In the genomic region with DNA sequence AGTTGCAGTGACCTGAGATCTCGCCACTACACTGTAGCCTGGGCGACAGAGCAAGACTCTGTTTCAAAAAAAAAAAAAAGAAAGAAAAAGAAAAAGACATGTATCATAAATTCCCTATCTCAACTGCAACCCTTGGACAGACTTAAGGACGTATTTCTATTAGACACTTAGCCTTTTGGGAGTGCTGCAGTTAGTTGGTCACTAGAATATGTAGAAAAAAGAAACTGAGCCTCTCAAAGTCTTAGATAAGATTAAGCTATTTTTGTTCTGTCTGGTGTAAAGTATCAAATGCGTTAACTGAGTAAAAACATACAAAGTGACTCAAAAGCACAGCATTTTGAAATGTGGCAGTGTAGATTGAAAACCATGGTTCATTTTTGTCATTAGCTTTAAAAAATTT, we compare ENCODE assay signal across 25 cellular contexts. TPM values are rescaled to one million over a fixed set of nuclear protein-coding genes. Genes with fewer than 3 reads are reported as not detected.
A peak's percentile ranks its signal among the peaks of the same experiment; 100 is the strongest.
DNase-seq lines count a peak whose midpoint lies in the region; ATAC-seq and TF ChIP-seq lines count a peak whose summit lies in the region.
"Had no signal": no experiment of that assay in that cellular context is flagged by ENCODE, and none has a peak within 500 bp of the region (broad histone marks: within the 10 kb centered on the region; RNA-seq: fewer than 3 reads in every experiment).

No MANE protein-coding gene starts in this region.

- H3K4me1 ChIP-seq in HEK293 (ENCODE audit: control insufficient read depth, insufficient read depth, low read length) (no peaks in the 10 kb centered on the region), body of pancreas (peaks cover 27% of the 10 kb centered on the region), left ventricle myocardium inferior (peaks cover 74% of the 10 kb centered on the region), smooth muscle cell (ENCODE audit: low read depth) (peaks cover 22% of the 10 kb centered on the region)

- no peak overlapping the region for H3K9ac ChIP-seq in smooth muscle cell (ENCODE audit: low read depth)

- TF ChIP-seq POLR2A in body of pancreas (IDR thresholded peaks at IDR 0.05) = no peak

- no peak overlapping the region for H2AFZ ChIP-seq in smooth muscle cell (ENCODE audit: low read depth)

- H3K27me3 ChIP-seq in body of pancreas = no peaks in the 10 kb centered on the region
- no peaks in the 10 kb centered on the region for H3K27me3 ChIP-seq in left ventricle myocardium inferior (ENCODE audit: low read depth)
- H3K27me3 ChIP-seq in smooth muscle cell (ENCODE audit: low read depth) = no peaks in the 10 kb centered on the region
- H3K27me3 ChIP-seq in H7 (ENCODE audit: control insufficient read depth, insufficient read depth, low read length) = no peaks in the 10 kb centered on the region
- H3K27me3 ChIP-seq: colonic mucosa, pancreas had no signal

- no peaks in the 10 kb centered on the region for H3K9me3 Mint-ChIP-seq in activated naive CD8-positive, alpha-beta T cell treated with anti-CD3 and anti-CD28 coated beads, Interleukin-2, amount 50 U/mL, for 24 hours
- H3K9me3 Mint-ChIP-seq: activated T-cell treated with anti-CD3 and anti-CD28 coated beads, Interleukin-2, amount 50 U/mL, for 24 hours; H9; natural killer cell; stimulated activated naive CD8-positive, alpha-beta T cell treated with anti-CD3 and anti-CD28 coated beads, Interleukin-15, Interleukin-2, amounts not matched to agents 100 ng/mL and 50 ng/mL, for 24 hours had no signal

- H3K27me3 Mint-ChIP-seq in activated naive CD8-positive, alpha-beta T cell treated with anti-CD3 and anti-CD28 coated beads, Interleukin-2, amount 50 U/mL, for 24 hours = no peaks in the 10 kb centered on the region
- H3K27me3 Mint-ChIP-seq: activated T-cell treated with anti-CD3 and anti-CD28 coated beads, Interleukin-2, amount 50 U/mL, for 24 hours; stimulated activated naive CD8-positive, alpha-beta T cell treated with anti-CD3 and anti-CD28 coated beads, Interleukin-15, Interleukin-2, amounts not matched to agents 100 ng/mL and 50 ng/mL, for 24 hours had no signal

- no peak for TF ChIP-seq CTCF in HEK293 (tag by site-specific recombination; IDR thresholded peaks at IDR 0.05)
- TF ChIP-seq CTCF in body of pancreas (IDR thresholded peaks at IDR 0.05) = no peak
- no peak for TF ChIP-seq CTCF in left ventricle myocardium inferior (IDR thresholded peaks at IDR 0.05; ENCODE audit: borderline replicate concordance)
- TF ChIP-seq CTCF in smooth muscle cell (IDR thresholded peaks at IDR 0.05; ENCODE audit: borderline replicate concordance, insufficient read depth, poor library complexity, severe bottlenecking) = no peak

- H3K4me3 Mint-ChIP-seq in activated naive CD8-positive, alpha-beta T cell treated with anti-CD3 and anti-CD28 coated beads, Interleukin-2, amount 50 U/mL, for 24 hours = no peak overlapping the region
- H3K4me3 Mint-ChIP-seq: activated CD8-positive, alpha-beta T cell treated with anti-CD3 and anti-CD28 coated beads, Interleukin-2, amount 10 ng/mL, durations not matched to agents 7 days and 5 days; activated T-cell treated with anti-CD3 and anti-CD28 coated beads, Interleukin-2, amount 50 U/mL, for 24 hours; H9; natural killer cell; stimulated activated naive CD8-positive, alpha-beta T cell treated with anti-CD3 and anti-CD28 coated beads, Interleukin-15, Interleukin-2, amounts not matched to agents 100 ng/mL and 50 ng/mL, for 24 hours had no signal

- peak; percentile 6 for ATAC-seq in body of pancreas
- ATAC-seq in activated naive CD8-positive, alpha-beta T cell treated with anti-CD3 and anti-CD28 coated beads, Interleukin-2, amount 50 U/mL, for 24 hours = no peak
- ATAC-seq: A549; activated CD4-positive, CD25-positive, alpha-beta regulatory T cell treated with anti-CD3 and anti-CD28 coated beads, Interleukin-2, amount 50 U/mL, for 24 hours; activated CD8-positive, alpha-beta T cell treated with anti-CD3 and anti-CD28 coated beads, Interleukin-2, amount 10 ng/mL, durations not matched to agents 7 days and 5 days; natural killer cell; pancreas had no signal

- no peaks in the 10 kb centered on the region for H3K9me3 ChIP-seq in HEK293 (ENCODE audit: control insufficient read depth, insufficient read depth, low read depth, low read length)
- H3K9me3 ChIP-seq in body of pancreas = no peaks in the 10 kb centered on the region
- H3K9me3 ChIP-seq in left ventricle myocardium inferior (replicated peaks) = no peaks in the 10 kb centered on the region
- H3K9me3 ChIP-seq in smooth muscle cell (replicated peaks; ENCODE audit: low read depth) = no peaks in the 10 kb centered on the region
- H3K9me3 ChIP-seq: A549, Caco-2, colonic mucosa, pancreas had no signal

- H3K36me3 ChIP-seq in HEK293 (ENCODE audit: control insufficient read depth in 2 of 2, insufficient read depth in 1 of 2, low read length in 2 of 2) = 0 out of 3 replicates have a peak, but pooled peaks cover 0 to 3% of the 10 kb centered on the region in 2 experiments
- H3K36me3 ChIP-seq in body of pancreas (replicated peaks in 1 of 2; ENCODE audit: insufficient read depth in 1 of 2, low read depth in 2 of 2) = no peaks in the 10 kb centered on the region
- no peaks in the 10 kb centered on the region for H3K36me3 ChIP-seq in left ventricle myocardium inferior
- no peaks in the 10 kb centered on the region for H3K36me3 ChIP-seq in smooth muscle cell (ENCODE audit: low read depth)
- H3K36me3 ChIP-seq in H7 (replicated peaks; ENCODE audit: control insufficient read depth, insufficient read depth, low read length) = no peaks in the 10 kb centered on the region
- H3K36me3 ChIP-seq: colonic mucosa, pancreas had no signal

- H3K4me2 ChIP-seq in smooth muscle cell = peak overlapping the region; percentile 65
- H3K4me2 ChIP-seq: A549 had no signal

- H3K36me3 Mint-ChIP-seq in activated naive CD8-positive, alpha-beta T cell treated with anti-CD3 and anti-CD28 coated beads, Interleukin-2, amount 50 U/mL, for 24 hours (ENCODE audit: low read depth) = no peaks in the 10 kb centered on the region
- H3K36me3 Mint-ChIP-seq: natural killer cell had no signal

- H3K79me2 ChIP-seq in smooth muscle cell (ENCODE audit: low read depth) = peaks cover 93% of the 10 kb centered on the region

- H4K20me1 ChIP-seq in smooth muscle cell (ENCODE audit: low read depth) = peaks cover 98% of the 10 kb centered on the region

- DNase-seq in body of pancreas = no peak
- no peak for DNase-seq in left ventricle myocardium inferior
- DNase-seq in smooth muscle cell (lab: John Stamatoyannopoulos, UW; ENCODE audit: unreplicated experiment) = no peak
- no peak for DNase-seq in activated naive CD8-positive, alpha-beta T cell treated with anti-CD3 and anti-CD28 coated beads, Interleukin-2, amount 50 U/mL, for 24 hours
- DNase-seq in NCI-H524 (lab: John Stamatoyannopoulos, UW) = no peak
- no peak for DNase-seq in NCI-H2171 (lab: John Stamatoyannopoulos, UW)
- DNase-seq in H7 = no peak
- DNase-seq: activated CD8-positive, alpha-beta T cell treated with anti-CD3 and anti-CD28 coated beads, Interleukin-2, amount 10 ng/mL, durations not matched to agents 7 days and 5 days; activated naive CD4-positive, alpha-beta T cell; activated T-cell treated with anti-CD3 and anti-CD28 coated beads, Interleukin-2, amount 50 U/mL, for 24 hours; anterior cingulate cortex; Caco-2; colonic mucosa; H9; kidney; natural killer cell; NCI-H1417 treated with DMSO at 0.1 percent for 48 hours; NCI-H2107; NCI-H524 treated with DMSO at 0.1 percent for 48 hours; pancreas; SW 1271 had no signal

- CTCF ChIA-PET in HEK293 (lab: Yijun Ruan, JAX) = no interaction called here

- intact Hi-C loops in body of pancreas (cut with DNase I) (no loop called here), left ventricle myocardium inferior (cut with micrococcal nuclease) (no loop called here)

- H3K4me3 ChIP-seq in HEK293 (ENCODE audit: low read depth, low read length) (no peak overlapping the region), body of pancreas (no peak overlapping the region), left ventricle myocardium inferior (peak overlapping the region; percentile 13), smooth muscle cell (no peak overlapping the region), H7 (ENCODE audit: insufficient read depth, low read depth, low read length) (no peak overlapping the region)
- H3K4me3 ChIP-seq: A549, colonic mucosa, pancreas had no signal

- WGBS in body of pancreas, 2 donors = 66% methylated on average over 4 of the region's 4 CpGs
- 25% methylated on average over 4 of the region's 4 CpGs for WGBS in smooth muscle cell (ENCODE audit: low lambda C conversion rate)

- H3F3A ChIP-seq in smooth muscle cell (ENCODE audit: low read depth) = no peaks in the 10 kb centered on the region

- POLR2A ChIA-PET in HEK293 (lab: Yijun Ruan, JAX) = no interaction called here

- no peak overlapping the region for H3K27ac Mint-ChIP-seq in activated naive CD8-positive, alpha-beta T cell treated with anti-CD3 and anti-CD28 coated beads, Interleukin-2, amount 50 U/mL, for 24 hours
- H3K27ac Mint-ChIP-seq: activated CD8-positive, alpha-beta T cell treated with anti-CD3 and anti-CD28 coated beads, Interleukin-2, amount 10 ng/mL, durations not matched to agents 7 days and 5 days; activated T-cell treated with anti-CD3 and anti-CD28 coated beads, Interleukin-2, amount 50 U/mL, for 24 hours; natural killer cell; stimulated activated naive CD8-positive, alpha-beta T cell treated with anti-CD3 and anti-CD28 coated beads, Interleukin-15, Interleukin-2, amounts not matched to agents 100 ng/mL and 50 ng/mL, for 24 hours had no signal

- H3K4me1 Mint-ChIP-seq in activated naive CD8-positive, alpha-beta T cell treated with anti-CD3 and anti-CD28 coated beads, Interleukin-2, amount 50 U/mL, for 24 hours = peaks cover 16% of the 10 kb centered on the region

- H3K27ac ChIP-seq in HEK293 (ENCODE audit: extremely low read depth, low read depth, low read length) = no peak overlapping the region
- H3K27ac ChIP-seq in body of pancreas = no peak overlapping the region
- H3K27ac ChIP-seq in left ventricle myocardium inferior (replicated peaks) = peak overlapping the region; percentile 68
- H3K27ac ChIP-seq in smooth muscle cell (ENCODE audit: low read depth) = peak overlapping the region; percentile 4
- H3K27ac ChIP-seq: A549, colonic mucosa had no signal

TF ChIP-seq in HEK293, 187 proteins besides CTCF, POLR2A, EP300 and RAD21 (continues in another document):
- TF ChIP-seq, protein P1, sequence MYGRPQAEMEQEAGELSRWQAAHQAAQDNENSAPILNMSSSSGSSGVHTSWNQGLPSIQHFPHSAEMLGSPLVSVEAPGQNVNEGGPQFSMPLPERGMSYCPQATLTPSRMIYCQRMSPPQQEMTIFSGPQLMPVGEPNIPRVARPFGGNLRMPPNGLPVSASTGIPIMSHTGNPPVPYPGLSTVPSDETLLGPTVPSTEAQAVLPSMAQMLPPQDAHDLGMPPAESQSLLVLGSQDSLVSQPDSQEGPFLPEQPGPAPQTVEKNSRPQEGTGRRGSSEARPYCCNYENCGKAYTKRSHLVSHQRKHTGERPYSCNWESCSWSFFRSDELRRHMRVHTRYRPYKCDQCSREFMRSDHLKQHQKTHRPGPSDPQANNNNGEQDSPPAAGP (tag by site-specific recombination; IDR thresholded peaks at IDR 0.05) = no peak

RNA-seq across cellular contexts. Expression of a gene that starts 7.3 kb away (rescaled TPM):
- total RNA-seq in body of pancreas (10 to 100 TPM; 29.6 to 31.6 TPM), left ventricle myocardium inferior (18.0 TPM), smooth muscle cell (32.4 and 50.9 TPM in 2 replicates)
- polyA plus RNA-seq in smooth muscle cell = 12.1 and 16.3 TPM in 2 replicates
- total RNA-seq in H7 (2014; rRNA removed; shearing (Covaris generic)) = 5.6 and 7.6 TPM in 2 replicates

Comparison
In these comparisons a context has a peak if more than half of its experiments do, and no peak if none do; other contexts are left out.
1. H3K27ac ChIP-seq: peak in left ventricle myocardium inferior (single experiment) and smooth muscle cell (single experiment); none in HEK293 (single experiment) and body of pancreas (0 of 4).